In the genomic region with DNA sequence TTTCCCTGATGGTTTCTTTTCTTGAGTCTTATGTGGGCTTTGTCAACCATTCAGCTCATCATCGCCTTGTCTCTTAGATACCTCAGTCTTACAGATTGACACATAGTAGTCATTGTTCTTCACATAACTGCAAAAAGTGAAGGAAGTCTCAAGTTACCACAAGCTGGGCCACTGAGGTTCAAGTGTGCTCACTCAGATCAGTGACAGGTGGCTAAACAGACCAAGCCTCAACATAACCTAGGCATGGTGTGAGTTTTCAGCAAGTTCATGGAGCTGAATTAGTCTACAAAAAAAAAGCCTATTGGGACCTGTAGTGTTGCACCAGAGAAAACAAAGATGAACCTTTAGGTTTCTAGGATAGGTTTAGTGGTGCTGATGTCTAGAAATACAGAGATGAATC, we compare ENCODE assay signal across 25 cellular contexts.
"Had no signal": no experiment of that assay in that cellular context is flagged by ENCODE, and none has a peak within 500 bp of the region (broad histone marks: within the 10 kb centered on the region; RNA-seq: fewer than 3 reads in every experiment).

No MANE protein-coding gene starts in this region.

- H3K9me3 ChIP-seq: adrenal gland had no signal

- H3K27ac Mint-ChIP-seq: activated CD8-positive, alpha-beta T cell treated with anti-CD3 and anti-CD28 coated beads for 36 hours; activated naive CD8-positive, alpha-beta T cell treated with anti-CD3 and anti-CD28 coated beads, Interleukin-2, amount 10 ng/mL, durations not matched to agents 7 days and 5 days; activated T-cell treated with anti-CD3 and anti-CD28 coated beads, Interleukin-2, amount 50 U/mL, for 72 hours; activated T-helper 2 cell treated with anti-CD3 and anti-CD28 coated beads, Interferon-gamma antibody, Interleukin-2, Interleukin-4, amounts not matched to agents 10 μg/mL and 5 μg/mL and 100 μg/mL, durations not matched to agents 14 hours and 24 hours and 36 hours; T-cell had no signal

- ATAC-seq: activated CD8-positive, alpha-beta T cell treated with anti-CD3 and anti-CD28 coated beads for 36 hours; K562; PC-3; T-cell had no signal

- DNase-seq: activated CD4-positive, CD25-positive, alpha-beta regulatory T cell; activated CD8-positive, alpha-beta memory T cell treated with anti-CD3 and anti-CD28 coated beads, Interleukin-2, amount 50 U/mL, for 4 hours; activated CD8-positive, alpha-beta T cell treated with anti-CD3 and anti-CD28 coated beads for 36 hours; activated gamma-delta T cell treated with Interleukin-2 at 50 U/mL for 16 hours; activated naive CD4-positive, alpha-beta T cell treated with anti-CD3 and anti-CD28 coated beads, Interleukin-2, amount 50 U/mL, for 16 hours; activated naive CD8-positive, alpha-beta T cell treated with anti-CD3 and anti-CD28 coated beads, Interleukin-2, amount 10 ng/mL, durations not matched to agents 7 days and 5 days; activated T-cell treated with anti-CD3 and anti-CD28 coated beads, Interleukin-2, amount 50 U/mL, for 72 hours; adrenal gland; anterior cingulate cortex; cerebellar nuclear complex; Karpas-422; NCI-H1105 treated with DMSO at 0.1 percent for 48 hours; NCI-H1436 treated with DMSO at 0.1 percent for 48 hours; NCI-H187; NCI-H2081; NCI-H345; PC-3; SIG-M5; T-cell; T-helper 2 cell; T1000 had no signal

- H3K36me3 Mint-ChIP-seq: activated naive CD8-positive, alpha-beta T cell treated with anti-CD3 and anti-CD28 coated beads, Interleukin-2, amount 10 ng/mL, durations not matched to agents 7 days and 5 days; T-cell had no signal

- H3K4me3 ChIP-seq: adrenal gland, K562, SK-N-MC had no signal

- H3K4me3 Mint-ChIP-seq: activated CD8-positive, alpha-beta T cell treated with anti-CD3 and anti-CD28 coated beads for 36 hours; activated naive CD8-positive, alpha-beta T cell treated with anti-CD3 and anti-CD28 coated beads, Interleukin-2, amount 10 ng/mL, durations not matched to agents 7 days and 5 days; activated T-cell treated with anti-CD3 and anti-CD28 coated beads, Interleukin-2, amount 50 U/mL, for 72 hours; T-cell had no signal

- H3K9me3 Mint-ChIP-seq: activated CD8-positive, alpha-beta T cell treated with anti-CD3 and anti-CD28 coated beads for 36 hours; activated naive CD8-positive, alpha-beta T cell treated with anti-CD3 and anti-CD28 coated beads, Interleukin-2, amount 10 ng/mL, durations not matched to agents 7 days and 5 days; activated T-helper 2 cell treated with anti-CD3 and anti-CD28 coated beads, Interferon-gamma antibody, Interleukin-2, Interleukin-4, amounts not matched to agents 10 μg/mL and 5 μg/mL and 100 μg/mL, durations not matched to agents 14 hours and 24 hours and 36 hours had no signal

- H3K36me3 ChIP-seq: adrenal gland had no signal

- H3K4me1 ChIP-seq: adrenal gland had no signal

- H3K4me1 Mint-ChIP-seq: T-cell had no signal

- H3K27me3 ChIP-seq: adrenal gland had no signal

- H3K27ac ChIP-seq: adrenal gland, SK-N-MC, VCaP had no signal
